ENCODE assay signal across 23 cellular contexts in genomic region chr19:7864719-7865074, GRCh38. TPM values are rescaled to one million over a fixed set of nuclear protein-coding genes. Genes with fewer than 3 reads are reported as not detected.
DNase-seq lines count a peak whose midpoint lies in the region; ATAC-seq and TF ChIP-seq lines count a peak whose summit lies in the region.
"Had no signal": no experiment of that assay in that cellular context is flagged by ENCODE, and none has a peak within 500 bp of the region (broad histone marks: within the 10 kb centered on the region; RNA-seq: fewer than 3 reads in every experiment).

No MANE protein-coding gene starts in this region.

- CTCF ChIA-PET in MCF 10A (lab: Yijun Ruan, JAX) (no interaction called here), mammary epithelial cell (lab: Charles Lee; ENCODE audit: low non-redundant PET) (no interaction called here)
- CTCF ChIA-PET in CD8-positive, alpha-beta memory T cell (lab: Charles Lee): interaction anchor here (1.1 kb wide), 1 partner anchor 37 kb away, joined by 3 read pairs; no protein-coding TSS in a partner anchor

- POLR2A ChIA-PET in MCF 10A (lab: Yijun Ruan, JAX): interaction anchor here (0.6 kb wide), 1 partner anchor 130 kb away, joined by 3 read pairs; no protein-coding TSS in a partner anchor
- POLR2A ChIA-PET in CD8-positive, alpha-beta memory T cell (lab: Charles Lee): no interaction called here

- H4K20me1 ChIP-seq in mammary epithelial cell (ENCODE audit: insufficient read depth, low read length): no peaks in the 10 kb centered on the region
- H4K20me1 ChIP-seq in GM23338 (replicated peaks; ENCODE audit: insufficient read depth): no peaks in the 10 kb centered on the region
- no peaks in the 10 kb centered on the region for H4K20me1 ChIP-seq in osteoblast (ENCODE audit: insufficient read depth, low read length)

- H3K4me1 Mint-ChIP-seq in MCF 10A (ENCODE audit: insufficient read depth, unreplicated experiment): peaks cover 6% of the 10 kb centered on the region
- peaks cover 21% of the 10 kb centered on the region for H3K4me1 Mint-ChIP-seq in GM23338
- H3K4me1 Mint-ChIP-seq in CD8-positive, alpha-beta memory T cell: peaks cover 19 to 41% (median 22%) of the 10 kb centered on the region in 3 donors

- intact Hi-C loops in MCF 10A (cut with micrococcal nuclease): loop anchor here (5.0 kb wide), 1 partner anchor 58 kb away; the partner anchor contains the start of gene SNAPC2
- intact Hi-C loops in mammary epithelial cell (cut with micrococcal nuclease): no loop called here
- intact Hi-C loops in heart right ventricle (cut with DNase I): no loop called here

- H3K27ac ChIP-seq in mammary epithelial cell (ENCODE audit: insufficient read depth, low read depth, low read length) (no peak overlapping the region), GM23338 (ENCODE audit: low read depth) (no peak overlapping the region), osteoblast (ENCODE audit: low read depth, low read length) (no peak overlapping the region), heart right ventricle (no peak overlapping the region)
- H3K27ac ChIP-seq in CD8-positive, alpha-beta memory T cell (ENCODE audit: low read depth, low read length): no peak overlapping the region

- H3K9ac ChIP-seq in mammary epithelial cell (ENCODE audit: insufficient read depth, low read length) (no peak overlapping the region), NT2/D1 (ENCODE audit: insufficient read length, low read depth) (peak overlapping the region; percentile 28)
- H3K9ac ChIP-seq: SK-N-SH had no signal

- H3K4me3 ChIP-seq in mammary epithelial cell (replicated peaks in 1 of 3; ENCODE audit: insufficient read depth in 1 of 3, low read depth in 2 of 3, low read length in 3 of 3): no peak overlapping the region
- no peak overlapping the region for H3K4me3 ChIP-seq in GM23338
- H3K4me3 ChIP-seq in NT2/D1 (ENCODE audit: insufficient read length, low read depth): no peak overlapping the region
- no peak overlapping the region for H3K4me3 ChIP-seq in osteoblast (ENCODE audit: insufficient read depth, low read length)
- H3K4me3 ChIP-seq in heart right ventricle: no peak overlapping the region
- H3K4me3 ChIP-seq in CD8-positive, alpha-beta memory T cell (ENCODE audit: low read length): no peak overlapping the region

- in situ Hi-C loops in mammary epithelial cell (cut with MboI; ENCODE audit: low sequenced_read_pairs in 2 of 2): no loop called here

- 86% methylated on average over 13 of the region's 17 CpGs for WGBS in mammary epithelial cell (ENCODE audit: low coverage, missing lambda C conversion rate)
- WGBS in heart right ventricle, 2 donors: 61 to 71% methylated on average over 17 of the region's 17 CpGs

- peak overlapping the region; percentile 67 for H3K27ac Mint-ChIP-seq in MCF 10A (ENCODE audit: low read depth, unreplicated experiment)
- no peak overlapping the region for H3K27ac Mint-ChIP-seq in GM23338
- H3K27ac Mint-ChIP-seq in CD8-positive, alpha-beta memory T cell: no peak overlapping the region
- H3K27ac Mint-ChIP-seq: CD8-positive, alpha-beta T cell; HFFc6 had no signal

- H3F3A ChIP-seq in GM23338 (replicated peaks; ENCODE audit: low read depth): 0 out of 2 replicates have a peak, but pooled peaks cover 8% of the 10 kb centered on the region

- H3K4me3 Mint-ChIP-seq in MCF 10A (ENCODE audit: unreplicated experiment) (no peak overlapping the region), GM23338 (no peak overlapping the region; the same call in 2 of the 3 replicates)
- no peak overlapping the region for H3K4me3 Mint-ChIP-seq in CD8-positive, alpha-beta memory T cell
- H3K4me3 Mint-ChIP-seq: HFFc6 had no signal

- no peaks in the 10 kb centered on the region for H3K9me3 Mint-ChIP-seq in MCF 10A (ENCODE audit: unreplicated experiment)
- no peaks in the 10 kb centered on the region for H3K9me3 Mint-ChIP-seq in GM23338
- no peaks in the 10 kb centered on the region for H3K9me3 Mint-ChIP-seq in CD8-positive, alpha-beta memory T cell
- H3K9me3 Mint-ChIP-seq: CD8-positive, alpha-beta T cell; H9; HFFc6 had no signal

- H2AFZ ChIP-seq in mammary epithelial cell (ENCODE audit: low read depth, low read length): no peak overlapping the region
- no peak overlapping the region for H2AFZ ChIP-seq in GM23338
- no peak overlapping the region for H2AFZ ChIP-seq in osteoblast (ENCODE audit: low read length)

- dilution Hi-C loops in mammary epithelial cell (cut with HindIII; ENCODE audit: low sequenced_read_pairs): no loop called here

- no TSS peak for BruUV-seq in MCF 10A (replicated peaks; lab: Mats Ljungman, UMichigan)
- BruUV-seq in mammary epithelial cell (replicated peaks; lab: Mats Ljungman, UMichigan): no TSS peak

- H3K27me3 ChIP-seq in mammary epithelial cell (ENCODE audit: insufficient read depth, low read length) (no peaks in the 10 kb centered on the region), GM23338 (ENCODE audit: insufficient read depth) (peaks cover 67% of the 10 kb centered on the region), NT2/D1 (ENCODE audit: insufficient read depth, insufficient read length) (peaks cover 37% of the 10 kb centered on the region), osteoblast (ENCODE audit: insufficient read depth, low read length) (no peaks in the 10 kb centered on the region), heart right ventricle (peaks cover 4 to 81% (median 53%) of the 10 kb centered on the region in 7 donors)
- H3K27me3 ChIP-seq in CD8-positive, alpha-beta memory T cell (ENCODE audit: insufficient read depth, low read length, poor library complexity, severe bottlenecking): peaks cover 12% of the 10 kb centered on the region

- no peaks in the 10 kb centered on the region for H3K9me2 ChIP-seq in GM23338 (ENCODE audit: insufficient read depth)
- H3K9me2 ChIP-seq: SK-N-SH had no signal

- H3K9me3 ChIP-seq in mammary epithelial cell (replicated peaks; ENCODE audit: insufficient read depth, low read length): no peaks in the 10 kb centered on the region
- no peaks in the 10 kb centered on the region for H3K9me3 ChIP-seq in NT2/D1 (ENCODE audit: insufficient read depth, low read length)
- no peaks in the 10 kb centered on the region for H3K9me3 ChIP-seq in osteoblast (ENCODE audit: low read depth, low read length)
- no peaks in the 10 kb centered on the region for H3K9me3 ChIP-seq in heart right ventricle
- H3K9me3 ChIP-seq in CD8-positive, alpha-beta memory T cell (ENCODE audit: low read length): no peaks in the 10 kb centered on the region
- H3K9me3 ChIP-seq: SK-N-SH had no signal

- ATAC-seq in GM23338 (no peak), heart right ventricle (no peak)
- ATAC-seq: CD8-positive, alpha-beta T cell; Panc1 had no signal

- peaks cover 24% of the 10 kb centered on the region for H3K4me1 ChIP-seq in mammary epithelial cell (ENCODE audit: insufficient read depth, low read length)
- H3K4me1 ChIP-seq in GM23338 (ENCODE audit: insufficient read depth): peaks cover 32% of the 10 kb centered on the region
- H3K4me1 ChIP-seq in NT2/D1 (ENCODE audit: insufficient read depth, insufficient read length): peaks cover 40% of the 10 kb centered on the region
- peaks cover 7% of the 10 kb centered on the region for H3K4me1 ChIP-seq in osteoblast (ENCODE audit: insufficient read depth, low read length)
- H3K4me1 ChIP-seq in heart right ventricle: peaks cover 8 to 40% (median 31%) of the 10 kb centered on the region in 9 donors
- H3K4me1 ChIP-seq in CD8-positive, alpha-beta memory T cell (ENCODE audit: insufficient read depth, low read length): peaks cover 31% of the 10 kb centered on the region

- no peak overlapping the region for H3K4me2 ChIP-seq in mammary epithelial cell (ENCODE audit: insufficient read depth, low read depth, low read length)
- H3K4me2 ChIP-seq in GM23338: 0 out of 2 replicates have a peak overlapping the region, but pooled peaks have one; percentile 84
- H3K4me2 ChIP-seq in osteoblast (ENCODE audit: insufficient read depth, low read length): no peak overlapping the region
- H3K4me2 ChIP-seq: SK-N-SH had no signal

- H3K36me3 Mint-ChIP-seq in MCF 10A (ENCODE audit: insufficient read depth, unreplicated experiment) (peaks cover 8% of the 10 kb centered on the region), GM23338 (ENCODE audit: low read depth) (no peaks in the 10 kb centered on the region)
- no peaks in the 10 kb centered on the region for H3K36me3 Mint-ChIP-seq in CD8-positive, alpha-beta memory T cell
- H3K36me3 Mint-ChIP-seq: CD8-positive, alpha-beta T cell had no signal

- no peak for TF ChIP-seq CTCF in MCF 10A (IDR thresholded peaks at IDR 0.05; ENCODE audit: unreplicated experiment)
- no peak for TF ChIP-seq CTCF in mammary epithelial cell (conservative IDR thresholded peaks at IDR 0.05 in 1 of 2, IDR thresholded peaks at IDR 0.05 in 1 of 2; ENCODE audit: extremely low read depth in 1 of 2, insufficient read depth in 1 of 2, low read depth in 1 of 2, low read length in 2 of 2)
- no peak for TF ChIP-seq CTCF in GM23338 (conservative IDR thresholded peaks at IDR 0.05; ENCODE audit: low read depth in 2 of 2)
- TF ChIP-seq CTCF in osteoblast (IDR thresholded peaks at IDR 0.05; ENCODE audit: extremely low read depth, low read depth, low read length): no peak
- no peak for TF ChIP-seq CTCF in heart right ventricle (IDR thresholded peaks at IDR 0.05)

- no peak for DNase-seq in MCF 10A (ENCODE audit: unreplicated experiment)
- no peak for DNase-seq in mammary epithelial cell
- no peak for DNase-seq in GM23338 (ENCODE audit: low spot score)
- DNase-seq in NT2/D1 (ENCODE audit: low read depth, low spot score): no peak
- peak; percentile 81 for DNase-seq in osteoblast (ENCODE audit: insufficient read length, low spot score, missing footprints)
- no peak for DNase-seq in NCI-H1048 (lab: John Stamatoyannopoulos, UW)
- no peak for DNase-seq in heart right ventricle
- no peak for DNase-seq in CD8-positive, alpha-beta memory T cell
- DNase-seq: CD8-positive, alpha-beta T cell; EL; GF-D8; H9; HFFc6; KBM-7; NCI-H1105 treated with DMSO at 0.1 percent for 48 hours; NCI-H1694; NCI-H2081; NCI-H446 treated with DMSO at 0.1 percent for 48 hours; NCI-H526 treated with DMSO at 0.1 percent for 48 hours; SIG-M5; SK-N-SH had no signal

- no peaks in the 10 kb centered on the region for H3K27me3 Mint-ChIP-seq in MCF 10A (ENCODE audit: insufficient read depth, unreplicated experiment)
- H3K27me3 Mint-ChIP-seq in GM23338 (ENCODE audit: insufficient read depth, low read depth, poor library complexity): peaks cover 54% of the 10 kb centered on the region
- peaks cover 11 to 33% of the 10 kb centered on the region in 2 donors for H3K27me3 Mint-ChIP-seq in CD8-positive, alpha-beta memory T cell

- H3K79me2 ChIP-seq in mammary epithelial cell (ENCODE audit: insufficient read depth, low read length) (no peaks in the 10 kb centered on the region), GM23338 (replicated peaks; ENCODE audit: insufficient read depth) (no peaks in the 10 kb centered on the region), osteoblast (ENCODE audit: insufficient read depth, low read length) (no peaks in the 10 kb centered on the region)

- H3K36me3 ChIP-seq in mammary epithelial cell (ENCODE audit: insufficient read depth, low read length) (no peaks in the 10 kb centered on the region), GM23338 (ENCODE audit: insufficient read depth) (no peaks in the 10 kb centered on the region), NT2/D1 (ENCODE audit: insufficient read depth, insufficient read length, low read length) (no peaks in the 10 kb centered on the region), osteoblast (ENCODE audit: insufficient read depth, low read length) (no peaks in the 10 kb centered on the region), heart right ventricle (peaks cover 0 to 12% (median 0%) of the 10 kb centered on the region in 9 donors)
- H3K36me3 ChIP-seq in CD8-positive, alpha-beta memory T cell (ENCODE audit: insufficient read depth, low read length): no peaks in the 10 kb centered on the region

RNA-seq across cellular contexts. Expression of gene PRR36, which starts 9.5 kb away (rescaled TPM):
- total RNA-seq in MCF 10A (2022) (0.10 and 0.26 TPM in 2 replicates), mammary epithelial cell (under 1 TPM; under 0.01 to 0.12 TPM), osteoblast (under 0.01 TPM in 1 of 2 replicates, not detected in the other), heart right ventricle (under 1 TPM in 1 of 10 donors, not detected in 9; 0.05 TPM)
- polyA plus RNA-seq in mammary epithelial cell (0.01 TPM), GM23338 (2016; fragmentation: Nextera tagmentation; extraction: Ambion mirVana) (17.9 and 22.3 TPM in 2 replicates), heart right ventricle (under 1 TPM; 0.01 to 0.07 TPM)
- not detected for polyA minus RNA-seq in mammary epithelial cell
- total RNA-seq in GM23338 (2014; rRNA removed; shearing (Covaris generic)): 12.1 and 17.6 TPM in 2 replicates
- not detected for total RNA-seq in CD8-positive, alpha-beta memory T cell
- not detected for polyA plus RNA-seq in CD8-positive, alpha-beta memory T cell
- polyA plus RNA-seq: BJ had no signal

RNA-seq across cellular contexts. Expression of gene LRRC8E, which starts 23.6 kb away (rescaled TPM):
- 10.3 and 11.8 TPM in 2 replicates for total RNA-seq in MCF 10A (2022)
- total RNA-seq in mammary epithelial cell: 10 to 100 TPM in 1 of 2 donors, 1 to 10 TPM in 1; 8.5 to 14.2 TPM
- polyA plus RNA-seq in mammary epithelial cell: 6.5 TPM
- 11.8 TPM for polyA minus RNA-seq in mammary epithelial cell
- 4.5 and 4.8 TPM in 2 replicates for total RNA-seq in GM23338 (2014; rRNA removed; shearing (Covaris generic))
- 0.29 and 1.3 TPM in 2 replicates for polyA plus RNA-seq in GM23338 (2016; fragmentation: Nextera tagmentation; extraction: Ambion mirVana)
- 10.5 and 17.4 TPM in 2 replicates for total RNA-seq in osteoblast
- 1 to 10 TPM in 5 of 10 donors, under 1 TPM in 5; 0.33 to 3.3 (median 0.99) TPM for total RNA-seq in heart right ventricle
- 1 to 10 TPM in 1 of 2 donors, under 1 TPM in 1; 0.66 to 1.2 TPM for polyA plus RNA-seq in heart right ventricle
- not detected for total RNA-seq in CD8-positive, alpha-beta memory T cell
- polyA plus RNA-seq in CD8-positive, alpha-beta memory T cell: not detected
- total RNA-seq: CD8-positive, alpha-beta T cell had no signal

RNA-seq across cellular contexts. Expression of gene EVI5L, which starts 34.7 kb away (rescaled TPM):
- total RNA-seq in MCF 10A (2022): 23.6 and 25.7 TPM in 2 replicates
- total RNA-seq in mammary epithelial cell: 10 to 100 TPM; 15.2 to 17.5 TPM
- polyA plus RNA-seq in mammary epithelial cell: 6.8 TPM
- polyA minus RNA-seq in mammary epithelial cell: 26.1 TPM
- 14.0 and 16.2 TPM in 2 replicates for total RNA-seq in GM23338 (2014; rRNA removed; shearing (Covaris generic))
- 4.3 and 4.5 TPM in 2 replicates for polyA plus RNA-seq in GM23338 (2016; fragmentation: Nextera tagmentation; extraction: Ambion mirVana)
- 24.8 and 26.1 TPM in 2 replicates for total RNA-seq in osteoblast
- total RNA-seq in heart right ventricle: 10 to 100 TPM; 16.8 to 26.3 (median 20.3) TPM
- 10 to 100 TPM; 12.9 to 21.0 TPM for polyA plus RNA-seq in heart right ventricle
- 1 to 10 TPM; 6.7 to 7.4 TPM for total RNA-seq in CD8-positive, alpha-beta memory T cell
- polyA plus RNA-seq in CD8-positive, alpha-beta memory T cell: 2.9 TPM

RNA-seq across cellular contexts. Expression of gene MAP2K7, which starts 39.0 kb away (rescaled TPM):
- total RNA-seq in MCF 10A (2022) (30.5 and 36.3 TPM in 2 replicates), mammary epithelial cell (10 to 100 TPM; 11.3 to 33.3 TPM), osteoblast (12.4 and 14.8 TPM in 2 replicates), heart right ventricle (10 to 100 TPM; 21.3 to 32.5 (median 24.6) TPM)
- polyA plus RNA-seq in mammary epithelial cell (10.7 TPM), GM23338 (2016; fragmentation: Nextera tagmentation; extraction: Ambion mirVana) (11.3 and 12.2 TPM in 2 replicates), heart right ventricle (10 to 100 TPM; 13.1 to 53.8 TPM)
- 4.9 TPM for polyA minus RNA-seq in mammary epithelial cell
- 22.6 and 23.2 TPM in 2 replicates for total RNA-seq in GM23338 (2014; rRNA removed; shearing (Covaris generic))
- 10 to 100 TPM; 35.9 to 38.3 TPM for total RNA-seq in CD8-positive, alpha-beta memory T cell
- 2.0 TPM for polyA plus RNA-seq in CD8-positive, alpha-beta memory T cell

RNA-seq across cellular contexts. Expression of gene TGFBR3L, which starts 49.9 kb away (rescaled TPM):
- total RNA-seq in MCF 10A (2022): 3.3 and 4.5 TPM in 2 replicates
- 1 to 10 TPM; 1.2 to 1.4 TPM for total RNA-seq in mammary epithelial cell
- polyA plus RNA-seq in mammary epithelial cell: 0.23 TPM
- not detected for polyA minus RNA-seq in mammary epithelial cell
- total RNA-seq in GM23338 (2014; rRNA removed; shearing (Covaris generic)): 1.7 and 5.6 TPM in 2 replicates
- 6.2 and 7.0 TPM in 2 replicates for polyA plus RNA-seq in GM23338 (2016; fragmentation: Nextera tagmentation; extraction: Ambion mirVana)
- under 0.01 TPM in 1 of 2 replicates, not detected in the other for total RNA-seq in osteoblast
- total RNA-seq in heart right ventricle: 10 to 100 TPM in 2 of 10 donors, 1 to 10 TPM in 8; 1.1 to 11.6 (median 4.7) TPM
- 1 to 10 TPM; 1.9 to 2.3 TPM for polyA plus RNA-seq in heart right ventricle
- total RNA-seq in CD8-positive, alpha-beta memory T cell: 1 to 10 TPM; 7.7 to 8.6 TPM
- polyA plus RNA-seq in CD8-positive, alpha-beta memory T cell: 1.3 TPM

Comparison
In these comparisons a context has a peak if more than half of its experiments do, and no peak if none do; other contexts are left out.
1. RNA of gene PRR36, which starts 9.5 kb away (total RNA-seq): 12.1 to 17.6 TPM in GM23338; 0.10 to 0.26 TPM in MCF 10A, under 0.01 to 0.12 TPM in mammary epithelial cell, not detected in CD8-positive, alpha-beta memory T cell, under 0.01 TPM in osteoblast and 0.05 TPM in heart right ventricle; every median in the first group is over 10 times any median in the second.